Comparison of ENCODE assay signal across 13 cellular contexts in the genomic region with DNA sequence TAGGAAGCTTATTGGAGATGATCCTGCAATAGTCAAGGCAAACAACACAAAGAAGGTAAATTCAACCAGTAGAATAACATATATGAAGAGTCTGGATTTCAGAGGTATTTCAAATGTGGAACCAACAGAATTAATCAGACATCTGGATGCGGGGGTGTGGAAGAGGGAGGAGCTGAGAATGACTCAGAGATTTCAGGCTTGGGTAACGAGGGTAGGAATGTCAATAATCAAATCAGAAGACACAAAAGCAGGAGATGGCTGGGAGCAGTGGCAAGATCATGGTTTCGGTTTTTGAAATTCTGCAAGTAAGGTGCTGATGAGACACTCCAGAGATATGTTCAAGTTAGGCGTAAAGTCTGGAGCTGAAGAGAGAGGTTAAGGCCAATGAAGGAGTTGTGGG.
DNase-seq lines count a peak whose midpoint lies in the region; ATAC-seq and TF ChIP-seq lines count a peak whose summit lies in the region.
"Had no signal": no experiment of that assay in that cellular context is flagged by ENCODE, and none has a peak within 500 bp of the region (broad histone marks: within the 10 kb centered on the region; RNA-seq: fewer than 3 reads in every experiment).

No MANE protein-coding gene starts in this region.

- 72 to 81% methylated on average over 3 to 4 of the region's 4 CpGs for WGBS in gastroesophageal sphincter (ENCODE audit: low coverage in 1 of 2), 2 donors

- H3K9me3 Mint-ChIP-seq in activated naive CD8-positive, alpha-beta T cell treated with anti-CD3 and anti-CD28 coated beads, Interleukin-2, amount 50 U/mL, for 24 hours, result no peaks in the 10 kb centered on the region
- no peaks in the 10 kb centered on the region for H3K9me3 Mint-ChIP-seq in activated naive CD8-positive, alpha-beta T cell treated with anti-CD3 and anti-CD28 coated beads for 36 hours
- H3K9me3 Mint-ChIP-seq: neural crest cell; stimulated activated naive B cell treated with anti-CD40 and anti-IgM and Interleukin-4, amounts not matched to agents 10 μg/mL and 1 μg/mL and 100 μg/mL, for 72 hours had no signal

- H3K27me3 ChIP-seq in MG63, result no peaks in the 10 kb centered on the region
- H3K27me3 ChIP-seq in gastroesophageal sphincter, result no peaks in the 10 kb centered on the region

- H3K27ac Mint-ChIP-seq in activated naive CD8-positive, alpha-beta T cell treated with anti-CD3 and anti-CD28 coated beads, Interleukin-2, amount 50 U/mL, for 24 hours, result no peak overlapping the region
- H3K27ac Mint-ChIP-seq in activated naive CD8-positive, alpha-beta T cell treated with anti-CD3 and anti-CD28 coated beads for 36 hours, result no peak overlapping the region
- H3K27ac Mint-ChIP-seq: CD14-positive monocyte; stimulated activated naive B cell treated with anti-CD40 and anti-IgM and Interleukin-4, amounts not matched to agents 10 μg/mL and 1 μg/mL and 100 μg/mL, for 72 hours had no signal

- no peak for DNase-seq in activated naive CD8-positive, alpha-beta T cell treated with anti-CD3 and anti-CD28 coated beads, Interleukin-2, amount 50 U/mL, for 24 hours
- DNase-seq in activated naive CD8-positive, alpha-beta T cell treated with anti-CD3 and anti-CD28 coated beads for 36 hours, result no peak
- peak; percentile 5 for DNase-seq in MG63
- peak; percentile 38 for DNase-seq in fibroblast of gingiva (ENCODE audit: low read depth)
- DNase-seq in stimulated activated CD4-positive, alpha-beta T cell treated with anti-CD3 and anti-CD28 coated beads, Interleukin-4, amount 100 ng/mL, for 24 hours, result peak; percentile 14
- no peak for DNase-seq in DMS114 treated with DMSO at 0.1 percent for 48 hours (lab: John Stamatoyannopoulos, UW; ENCODE audit: unreplicated experiment)
- DNase-seq in COLO668 (lab: John Stamatoyannopoulos, UW; ENCODE audit: unreplicated experiment), result no peak
- DNase-seq: MM.1S; stimulated activated naive B cell treated with anti-CD40 and anti-IgM and Interleukin-4, amounts not matched to agents 10 μg/mL and 1 μg/mL and 100 μg/mL, for 72 hours had no signal

- TF ChIP-seq EP300 in gastroesophageal sphincter (IDR thresholded peaks at IDR 0.05), result no peak

- no peak overlapping the region for H3K4me3 Mint-ChIP-seq in activated naive CD8-positive, alpha-beta T cell treated with anti-CD3 and anti-CD28 coated beads, Interleukin-2, amount 50 U/mL, for 24 hours
- H3K4me3 Mint-ChIP-seq in activated naive CD8-positive, alpha-beta T cell treated with anti-CD3 and anti-CD28 coated beads for 36 hours, result no peak overlapping the region
- H3K4me3 Mint-ChIP-seq: CD14-positive monocyte; neural crest cell; stimulated activated naive B cell treated with anti-CD40 and anti-IgM and Interleukin-4, amounts not matched to agents 10 μg/mL and 1 μg/mL and 100 μg/mL, for 72 hours had no signal

- peak; percentile 55 for ATAC-seq in activated naive CD8-positive, alpha-beta T cell treated with anti-CD3 and anti-CD28 coated beads, Interleukin-2, amount 50 U/mL, for 24 hours
- no peak for ATAC-seq in gastroesophageal sphincter
- ATAC-seq: Right ventricle myocardium inferior; stimulated activated naive B cell treated with anti-CD40 and anti-IgM and Interleukin-4, amounts not matched to agents 10 μg/mL and 1 μg/mL and 100 μg/mL, for 72 hours had no signal

- H3K4me1 ChIP-seq in gastroesophageal sphincter, result no peaks in the 10 kb centered on the region

- H3K4me3 ChIP-seq in MG63 (no peak overlapping the region), gastroesophageal sphincter (no peak overlapping the region)

- no peak for TF ChIP-seq CTCF in gastroesophageal sphincter (IDR thresholded peaks at IDR 0.05)

- no peaks in the 10 kb centered on the region for H3K27me3 Mint-ChIP-seq in activated naive CD8-positive, alpha-beta T cell treated with anti-CD3 and anti-CD28 coated beads, Interleukin-2, amount 50 U/mL, for 24 hours
- H3K27me3 Mint-ChIP-seq in activated naive CD8-positive, alpha-beta T cell treated with anti-CD3 and anti-CD28 coated beads for 36 hours, result no peaks in the 10 kb centered on the region
- H3K27me3 Mint-ChIP-seq: stimulated activated naive B cell treated with anti-CD40 and anti-IgM and Interleukin-4, amounts not matched to agents 10 μg/mL and 1 μg/mL and 100 μg/mL, for 72 hours had no signal

- no peak for TF ChIP-seq POLR2A in gastroesophageal sphincter (IDR thresholded peaks at IDR 0.05)

- H3K9me3 ChIP-seq in MG63 (no peaks in the 10 kb centered on the region), gastroesophageal sphincter (no peaks in the 10 kb centered on the region)

- peaks cover 7% of the 10 kb centered on the region for H3K4me1 Mint-ChIP-seq in activated naive CD8-positive, alpha-beta T cell treated with anti-CD3 and anti-CD28 coated beads, Interleukin-2, amount 50 U/mL, for 24 hours
- peaks cover 12% of the 10 kb centered on the region for H3K4me1 Mint-ChIP-seq in activated naive CD8-positive, alpha-beta T cell treated with anti-CD3 and anti-CD28 coated beads for 36 hours
- H3K4me1 Mint-ChIP-seq: CD14-positive monocyte; neural crest cell; stimulated activated naive B cell treated with anti-CD40 and anti-IgM and Interleukin-4, amounts not matched to agents 10 μg/mL and 1 μg/mL and 100 μg/mL, for 72 hours had no signal

- H3K36me3 ChIP-seq in MG63 (no peaks in the 10 kb centered on the region), gastroesophageal sphincter (no peaks in the 10 kb centered on the region)

- no peaks in the 10 kb centered on the region for H3K36me3 Mint-ChIP-seq in activated naive CD8-positive, alpha-beta T cell treated with anti-CD3 and anti-CD28 coated beads, Interleukin-2, amount 50 U/mL, for 24 hours (ENCODE audit: low read depth)
- H3K36me3 Mint-ChIP-seq in activated naive CD8-positive, alpha-beta T cell treated with anti-CD3 and anti-CD28 coated beads for 36 hours, result no peaks in the 10 kb centered on the region
- H3K36me3 Mint-ChIP-seq: CD14-positive monocyte; stimulated activated naive B cell treated with anti-CD40 and anti-IgM and Interleukin-4, amounts not matched to agents 10 μg/mL and 1 μg/mL and 100 μg/mL, for 72 hours had no signal

- no peak overlapping the region for H3K27ac ChIP-seq in gastroesophageal sphincter

Comparison
In these comparisons a context has a peak if more than half of its experiments do, and no peak if none do; other contexts are left out.
1. DNase-seq: peak in MG63 (single experiment), fibroblast of gingiva (single experiment) and stimulated activated CD4-positive, alpha-beta T cell treated with anti-CD3 and anti-CD28 coated beads, Interleukin-4, amount 100 ng/mL, for 24 hours (single experiment); none in activated naive CD8-positive, alpha-beta T cell treated with anti-CD3 and anti-CD28 coated beads, Interleukin-2, amount 50 U/mL, for 24 hours (single experiment), activated naive CD8-positive, alpha-beta T cell treated with anti-CD3 and anti-CD28 coated beads for 36 hours (single experiment), DMS114 treated with DMSO at 0.1 percent for 48 hours (single experiment) and COLO668 (single experiment).